Comparison of ENCODE assay signal across 15 cellular contexts in the genomic region with DNA sequence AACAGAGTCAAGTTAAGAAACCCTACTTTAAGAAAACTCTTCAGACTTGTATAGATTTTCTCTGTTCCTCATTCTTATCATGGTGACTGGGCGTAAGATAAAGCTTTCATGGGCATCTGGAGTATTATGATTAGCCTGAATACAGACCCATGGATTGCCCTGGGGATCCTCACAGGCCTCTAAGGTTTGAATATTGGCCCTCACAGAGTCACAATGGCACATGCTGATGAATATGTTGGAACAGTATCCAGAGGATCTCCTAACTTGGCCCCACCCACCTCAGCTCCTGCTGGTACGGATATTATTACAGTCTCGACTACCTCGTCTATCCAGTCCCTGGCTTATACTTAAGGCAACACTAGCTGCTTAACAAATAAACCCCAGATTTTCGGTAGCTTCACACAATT. TPM values are rescaled to one million over a fixed set of nuclear protein-coding genes. Genes with fewer than 3 reads are reported as not detected.
A peak's percentile ranks its signal among the peaks of the same experiment; 100 is the strongest.
DNase-seq lines count a peak whose midpoint lies in the region; ATAC-seq and TF ChIP-seq lines count a peak whose summit lies in the region.
"Had no signal": no experiment of that assay in that cellular context is flagged by ENCODE, and none has a peak within 500 bp of the region (broad histone marks: within the 10 kb centered on the region; RNA-seq: fewer than 3 reads in every experiment).

No MANE protein-coding gene starts in this region.

- H3K27ac ChIP-seq in OCI-LY3 (ENCODE audit: low read length) = peak overlapping the region; percentile 44
- no peak overlapping the region for H3K27ac ChIP-seq in psoas muscle
- H3K27ac ChIP-seq: body of pancreas, foreskin keratinocyte, ovary had no signal

- H3K4me2 ChIP-seq in OCI-LY3 (ENCODE audit: low read length) = peak overlapping the region; percentile 60

- ATAC-seq in GM19023 (IDR thresholded peaks at IDR 0.05; ENCODE audit: unreplicated experiment) (peak; percentile 56), HG02759 (IDR thresholded peaks at IDR 0.05; ENCODE audit: unreplicated experiment) (peak; percentile 43), psoas muscle (peak; percentile 54 to 65 (median 64)), GM21447 (IDR thresholded peaks at IDR 0.05; ENCODE audit: unreplicated experiment) (no peak)
- ATAC-seq: body of pancreas, foreskin keratinocyte, Panc1 had no signal

- H3K9ac ChIP-seq in OCI-LY3 (ENCODE audit: low read length) = no peak overlapping the region

- H3K4me1 ChIP-seq in OCI-LY3 (ENCODE audit: low read length) (peaks cover 31% of the 10 kb centered on the region), psoas muscle (peaks cover 71% of the 10 kb centered on the region)

- H3K9me3 ChIP-seq in OCI-LY3 (ENCODE audit: insufficient read depth, low read length) (no peaks in the 10 kb centered on the region), psoas muscle (no peaks in the 10 kb centered on the region)
- H3K9me3 ChIP-seq: body of pancreas, ovary had no signal

- 54 to 79% (median 62%) methylated on average over 5 of the region's 5 CpGs for WGBS in psoas muscle, 3 donors

- H3K27me3 ChIP-seq in OCI-LY3 (ENCODE audit: low read depth, low read length) = no peaks in the 10 kb centered on the region
- H3K27me3 ChIP-seq in psoas muscle (ENCODE audit: insufficient read depth in 3 of 3, low read length in 2 of 3) = no peaks in the 10 kb centered on the region
- H3K27me3 ChIP-seq: body of pancreas, foreskin keratinocyte, ovary had no signal

- peaks cover 54% of the 10 kb centered on the region for H3K79me2 ChIP-seq in OCI-LY3 (ENCODE audit: low read length)

- H3K4me3 ChIP-seq in OCI-LY3 (ENCODE audit: low read length) (peak overlapping the region; percentile 40), psoas muscle (no peak overlapping the region)
- H3K4me3 ChIP-seq: body of pancreas, ovary had no signal

- DNase-seq in psoas muscle (no peak), SIG-M5 treated with dmso at 0.1 percent for 504 hours (lab: John Stamatoyannopoulos, UW; ENCODE audit: unreplicated experiment) (no peak), DMS79 treated with DMSO at 0.1 percent for 48 hours (lab: John Stamatoyannopoulos, UW) (no peak)
- DNase-seq: activated CD4-positive, alpha-beta memory T cell treated with anti-CD3 and anti-CD28 coated beads for 36 hours; activated gamma-delta T cell; body of pancreas; foreskin keratinocyte; MM.1S; NCI-H2171 treated with DMSO at 0.1 percent for 48 hours; ovary had no signal

- H4K20me1 ChIP-seq in OCI-LY3 (ENCODE audit: insufficient read depth, low read length) = peaks cover 9% of the 10 kb centered on the region

- intact Hi-C loops in psoas muscle (cut with DNase I) = no loop called here

- TF ChIP-seq CTCF in OCI-LY3 (IDR thresholded peaks at IDR 0.05; ENCODE audit: low read depth, low read length) (no peak), psoas muscle (IDR thresholded peaks at IDR 0.05) (no peak)

- no peak overlapping the region for H2AFZ ChIP-seq in OCI-LY3 (ENCODE audit: low read depth, low read length)

- no peaks in the 10 kb centered on the region for H3K36me3 ChIP-seq in OCI-LY3 (replicated peaks; ENCODE audit: low read depth, low read length)
- no peaks in the 10 kb centered on the region for H3K36me3 ChIP-seq in psoas muscle (ENCODE audit: insufficient read depth in 1 of 2, low read depth in 1 of 2)
- H3K36me3 ChIP-seq: ovary had no signal

RNA-seq across cellular contexts. Expression of gene OSBPL8, which starts 8.1 kb away (rescaled TPM):
- total RNA-seq in psoas muscle = 10 to 100 TPM; 39.5 to 64.3 (median 55.4) TPM
- 10 to 100 TPM in 2 of 3 donors, 1 to 10 TPM in 1; 9.2 to 20.2 (median 18.4) TPM for polyA plus RNA-seq in psoas muscle
